ENCODE assay signal across 14 cellular contexts in the genomic region with DNA sequence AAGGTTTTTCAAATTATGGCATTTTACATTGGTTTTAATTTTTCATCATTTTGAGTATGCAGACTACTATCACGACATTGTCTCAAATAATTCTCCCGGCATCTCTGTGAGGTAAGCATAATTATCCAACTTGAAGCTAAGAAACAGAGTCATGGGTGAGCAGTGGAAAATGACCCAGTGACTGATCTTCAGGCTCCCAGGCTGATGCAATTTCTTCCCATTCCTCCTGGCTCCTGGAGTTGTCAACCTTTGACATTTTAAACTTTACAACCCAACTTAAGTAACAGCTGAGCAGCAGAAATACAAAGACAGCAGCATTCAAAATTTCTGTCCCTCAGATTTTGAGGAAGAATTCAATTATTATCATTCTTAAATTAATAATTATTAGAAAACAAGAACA. TPM values are rescaled to one million over a fixed set of nuclear protein-coding genes. Genes with fewer than 3 reads are reported as not detected.
"Had no signal": no experiment of that assay in that cellular context is flagged by ENCODE, and none has a peak within 500 bp of the region (broad histone marks: within the 10 kb centered on the region; RNA-seq: fewer than 3 reads in every experiment).

No MANE protein-coding gene starts in this region.

- H3K9me3 ChIP-seq: spleen, suprapubic skin had no signal

- H3K27ac ChIP-seq: cardiac muscle cell, spleen had no signal

- H3K36me3 ChIP-seq: cardiac muscle cell, spleen, suprapubic skin had no signal

- H3K27me3 ChIP-seq: cardiac muscle cell, suprapubic skin had no signal

- ATAC-seq: stimulated activated naive B cell treated with anti-CD40 and anti-IgM and Interleukin-4, amounts not matched to agents 10 μg/mL and 1 μg/mL and 100 μg/mL, for 72 hours; T-cell had no signal

- H3K4me3 ChIP-seq: cardiac muscle cell, spleen, suprapubic skin had no signal

- DNase-seq: activated CD4-positive, alpha-beta memory T cell treated with anti-CD3 and anti-CD28 coated beads for 36 hours; activated CD4-positive, alpha-beta T cell treated with anti-CD3 and anti-CD28 coated beads for 1 hour; activated naive CD8-positive, alpha-beta T cell treated with anti-CD3 and anti-CD28 coated beads, Interleukin-2, amount 10 ng/mL, durations not matched to agents 7 days and 5 days; effector CD4-positive, alpha-beta T cell; hippocampal formation; mammary epithelial cell; nephron progenitor cell; spleen; stimulated activated CD4-positive, alpha-beta T cell treated with anti-CD3 and anti-CD28 coated beads, Interleukin-1b, Interleukin-23, amount 100 ng/mL, for 48 hours; stimulated activated naive B cell treated with anti-CD40 and anti-IgM and Interleukin-4, amounts not matched to agents 10 μg/mL and 1 μg/mL and 100 μg/mL, for 72 hours; T-cell; T1000 had no signal

- H3K4me1 ChIP-seq: spleen had no signal

RNA-seq across cellular contexts. Expression of a gene that starts 13.6 kb away (rescaled TPM):
- total RNA-seq: activated CD4-positive, alpha-beta memory T cell treated with anti-CD3 and anti-CD28 coated beads for 36 hours; activated naive CD8-positive, alpha-beta T cell treated with anti-CD3 and anti-CD28 coated beads, Interleukin-2, amount 10 ng/mL, durations not matched to agents 7 days and 5 days had no signal
